18 cellular contexts compared by ENCODE assay signal in the genomic region with DNA sequence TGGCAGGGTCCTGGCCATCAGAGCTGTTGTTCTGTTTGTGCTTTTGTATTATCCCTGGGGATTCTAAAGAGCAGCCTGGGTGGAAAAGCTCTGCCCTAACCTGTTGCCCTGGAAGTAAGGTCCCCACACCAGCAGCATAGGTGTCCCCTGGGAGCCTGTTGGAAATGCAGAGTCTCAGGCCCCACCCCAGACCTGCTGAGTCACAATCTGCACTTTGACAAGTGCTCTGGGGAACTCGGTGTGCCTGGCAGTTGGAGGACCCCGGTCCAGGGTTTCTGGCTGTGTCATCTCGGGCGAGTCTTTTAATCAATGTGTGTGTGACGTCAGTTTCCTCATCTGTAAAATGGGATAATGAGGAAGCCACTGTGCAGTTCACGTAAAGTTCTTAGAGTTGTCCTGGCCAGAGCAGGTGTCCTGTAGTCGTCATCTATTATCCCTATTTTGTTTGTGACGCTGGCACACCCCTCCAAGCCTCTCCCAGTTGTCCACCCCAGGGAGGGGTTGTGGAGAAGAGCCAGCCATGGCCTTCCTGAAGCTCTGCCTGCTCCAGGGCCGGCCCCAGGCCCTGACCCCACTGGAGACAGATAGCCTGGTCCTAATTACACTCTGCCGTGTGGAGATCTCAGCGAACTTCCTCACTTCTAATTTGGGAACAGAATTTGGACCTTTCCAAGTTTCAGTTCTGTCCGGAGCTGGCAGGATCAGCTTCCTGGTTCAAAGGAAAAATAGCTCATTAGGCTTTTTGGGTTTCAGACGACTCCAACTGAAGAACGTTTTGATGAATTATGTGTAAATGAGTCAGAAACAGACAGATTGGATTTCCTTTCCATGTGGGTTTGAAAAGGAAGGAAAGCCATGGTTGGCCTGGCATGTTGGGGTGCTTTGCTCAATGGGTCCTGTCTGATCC.
A peak's percentile ranks its signal among the peaks of the same experiment; 100 is the strongest.
DNase-seq lines count a peak whose midpoint lies in the region; ATAC-seq, FAIRE-seq and TF ChIP-seq lines count a peak whose summit lies in the region.
"Had no signal": no experiment of that assay in that cellular context is flagged by ENCODE, and none has a peak within 500 bp of the region (broad histone marks: within the 10 kb centered on the region; RNA-seq: fewer than 3 reads in every experiment).

No MANE protein-coding gene starts in this region.

- no peaks in the 10 kb centered on the region for H3K36me3 Mint-ChIP-seq in astrocyte (ENCODE audit: low read depth, unreplicated experiment)
- H3K36me3 Mint-ChIP-seq: activated CD4-positive, alpha-beta memory T cell treated with anti-CD3 and anti-CD28 coated beads for 36 hours; CD4-positive, CD25-positive, alpha-beta regulatory T cell had no signal

- H3K36me3 ChIP-seq in astrocyte (ENCODE audit: insufficient read depth, low read length) (no peaks in the 10 kb centered on the region), urinary bladder (ENCODE audit: insufficient read depth) (no peaks in the 10 kb centered on the region)

- H3K9me3 ChIP-seq in astrocyte (ENCODE audit: insufficient read depth, low read depth, low read length): no peaks in the 10 kb centered on the region

- no peak overlapping the region for H3K27ac Mint-ChIP-seq in astrocyte (ENCODE audit: unreplicated experiment)
- H3K27ac Mint-ChIP-seq: activated CD4-positive, alpha-beta memory T cell treated with anti-CD3 and anti-CD28 coated beads for 36 hours; activated T-helper 1 cell treated with anti-CD3 and anti-CD28 coated beads, Interleukin-12 subunit alpha, Interleukin-12 subunit beta, Interleukin-2, Interleukin-4 antibody, amounts not matched to agents 30 ng/mL and 10 ng/mL and 1 ng/mL, durations not matched to agents 14 hours and 24 hours and 36 hours; CD4-positive, CD25-positive, alpha-beta regulatory T cell; GM23338; naive thymus-derived CD4-positive, alpha-beta T cell had no signal

- ATAC-seq in Right ventricle myocardium superior (ENCODE audit: poor library complexity) (peak; percentile 62), GM21360 (IDR thresholded peaks at IDR 0.05; ENCODE audit: unreplicated experiment) (no peak)
- ATAC-seq: GM23338; naive thymus-derived CD4-positive, alpha-beta T cell had no signal

- FAIRE-seq in astrocyte (lab: Jason Lieb, UNC): no peak
- FAIRE-seq: kidney had no signal

- H3K9ac ChIP-seq in astrocyte (ENCODE audit: low read length): no peak overlapping the region

- DNase-seq in astrocyte (ENCODE audit: low read depth) (peak; percentile 49), Right ventricle myocardium superior (no peak), midbrain (lab: John Stamatoyannopoulos, UW) (peak; percentile 4), NCI-H526 (lab: John Stamatoyannopoulos, UW) (no peak)
- no peak for DNase-seq in activated CD4-positive, alpha-beta T cell treated with anti-CD3 and anti-CD28 coated beads for 1 hour
- DNase-seq: activated CD4-positive, alpha-beta memory T cell treated with anti-CD3 and anti-CD28 coated beads for 36 hours; CD4-positive, CD25-positive, alpha-beta regulatory T cell; central memory CD4-positive, alpha-beta T cell; DMS79 treated with DMSO at 0.1 percent for 48 hours; naive thymus-derived CD4-positive, alpha-beta T cell; NCI-H1436 treated with DMSO at 0.1 percent for 48 hours; NCI-H446; OCI-M1 had no signal

- intact Hi-C loops in Right ventricle myocardium superior (cut with DNase I): no loop called here

- H3K27me3 ChIP-seq in astrocyte (ENCODE audit: insufficient read depth, low read length): no peaks in the 10 kb centered on the region

- no peaks in the 10 kb centered on the region for H3K4me1 Mint-ChIP-seq in astrocyte (ENCODE audit: low read depth, unreplicated experiment)
- H3K4me1 Mint-ChIP-seq: CD4-positive, CD25-positive, alpha-beta regulatory T cell had no signal

- no peak overlapping the region for H2AFZ ChIP-seq in astrocyte (ENCODE audit: low read depth, low read length)
- H2AFZ ChIP-seq: GM23338 had no signal

- H3K4me3 ChIP-seq in astrocyte (ENCODE audit: insufficient read depth, low read depth, low read length) (no peak overlapping the region), urinary bladder (ENCODE audit: low read depth, low read length) (no peak overlapping the region)
- H3K4me3 ChIP-seq: GM23338 had no signal

- no peak overlapping the region for H3K4me3 Mint-ChIP-seq in astrocyte (ENCODE audit: unreplicated experiment)
- H3K4me3 Mint-ChIP-seq: activated CD4-positive, alpha-beta memory T cell treated with anti-CD3 and anti-CD28 coated beads for 36 hours; activated T-helper 1 cell treated with anti-CD3 and anti-CD28 coated beads, Interleukin-12 subunit alpha, Interleukin-12 subunit beta, Interleukin-2, Interleukin-4 antibody, amounts not matched to agents 30 ng/mL and 10 ng/mL and 1 ng/mL, durations not matched to agents 14 hours and 24 hours and 36 hours; CD4-positive, CD25-positive, alpha-beta regulatory T cell; GM23338; naive thymus-derived CD4-positive, alpha-beta T cell had no signal

- H3K4me1 ChIP-seq in astrocyte (ENCODE audit: insufficient read depth, low read length): no peaks in the 10 kb centered on the region
- no peaks in the 10 kb centered on the region for H3K4me1 ChIP-seq in urinary bladder (ENCODE audit: insufficient read depth)

- H4K20me1 ChIP-seq in astrocyte (ENCODE audit: insufficient read depth, low read length): no peaks in the 10 kb centered on the region

- no peaks in the 10 kb centered on the region for H3K79me2 ChIP-seq in astrocyte (ENCODE audit: insufficient read depth, low read length)

- H3K27me3 Mint-ChIP-seq in astrocyte (ENCODE audit: low read depth, unreplicated experiment): peaks cover 47% of the 10 kb centered on the region
- H3K27me3 Mint-ChIP-seq: CD4-positive, CD25-positive, alpha-beta regulatory T cell had no signal

- H3K27ac ChIP-seq in astrocyte (ENCODE audit: low read depth, low read length) (no peak overlapping the region), urinary bladder (ENCODE audit: low read depth) (peak overlapping the region; percentile 31)

- 57% methylated on average over 14 of the region's 14 CpGs for WGBS in urinary bladder

- H3K9me3 Mint-ChIP-seq in astrocyte (ENCODE audit: unreplicated experiment): peaks cover 14% of the 10 kb centered on the region

- H3K4me2 ChIP-seq in astrocyte (ENCODE audit: low read length): no peak overlapping the region
- H3K4me2 ChIP-seq: GM23338 had no signal

- TF ChIP-seq CTCF in astrocyte (IDR thresholded peaks at IDR 0.05; ENCODE audit: insufficient read depth, low read depth, low read length): no peak

Comparison
In these comparisons a context has a peak if more than half of its experiments do, and no peak if none do; other contexts are left out.
1. DNase-seq: peak in astrocyte (single experiment) and midbrain (single experiment); none in Right ventricle myocardium superior (single experiment), activated CD4-positive, alpha-beta T cell treated with anti-CD3 and anti-CD28 coated beads for 1 hour (single experiment) and NCI-H526 (0 of 2).